Comparison of ENCODE assay signal across 8 cellular contexts in the genomic region with DNA sequence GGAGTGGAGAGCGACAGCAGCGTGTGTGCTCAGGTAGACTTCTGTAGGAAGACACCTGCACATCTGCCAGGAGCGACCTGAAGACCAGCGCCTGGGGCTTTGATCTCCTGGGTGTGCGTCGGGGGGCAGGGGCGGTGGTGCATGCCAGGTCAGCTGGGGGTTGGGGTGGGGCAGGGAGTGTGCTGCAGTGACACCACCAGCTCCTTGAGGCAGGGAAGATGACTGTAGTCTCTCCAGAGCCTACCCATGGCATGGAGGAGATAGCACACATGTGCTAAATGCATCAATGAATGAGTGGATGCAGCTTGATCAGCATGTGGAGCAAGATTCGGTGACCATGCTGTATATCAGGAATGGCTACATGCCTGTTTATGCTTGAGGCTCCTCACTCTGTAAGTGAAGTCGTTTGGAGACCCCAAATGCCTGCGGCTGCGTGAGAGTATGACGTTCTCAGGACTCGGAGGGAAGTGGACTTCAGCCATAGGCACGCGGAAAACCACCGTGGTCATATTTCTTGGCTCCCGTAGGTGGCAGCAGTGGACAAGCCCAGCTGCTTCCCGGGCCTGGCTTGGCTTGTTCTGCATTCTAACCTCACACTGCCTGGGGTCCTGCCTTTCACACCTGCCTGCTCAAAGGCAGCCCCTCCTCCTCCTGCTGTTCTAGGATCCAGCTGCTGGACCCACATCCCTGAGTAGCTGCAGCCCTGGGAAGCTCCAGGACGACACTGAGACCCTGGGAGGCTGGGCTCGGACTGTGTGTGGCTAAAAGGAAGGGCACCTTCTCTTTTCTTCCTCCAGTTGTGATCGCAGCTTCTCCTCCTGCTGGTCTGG. TPM values are rescaled to one million over a fixed set of nuclear protein-coding genes. Genes with fewer than 3 reads are reported as not detected.
DNase-seq lines count a peak whose midpoint lies in the region; TF ChIP-seq lines count a peak whose summit lies in the region.

No MANE protein-coding gene starts in this region.

- DNase-seq in AG04449 (ENCODE audit: low read depth, low spot score) (no peak), GM13977 (ENCODE audit: low spot score) (peak; percentile 79), HS-5 (ENCODE audit: low read depth) (peak; percentile 15), NOMO-1 (lab: John Stamatoyannopoulos, UW; ENCODE audit: unreplicated experiment in 2 of 2) (peak; percentile 73 to 80), foreskin fibroblast (peak; percentile 63 to 85), neural progenitor cell (ENCODE audit: low spot score) (peak; percentile 86), thyroid gland (peak; percentile 69 to 70)
- peak; percentile 66 for DNase-seq in activated T-cell treated with anti-CD3 and anti-CD28 coated beads, Interleukin-2, amount 50 U/mL, for 24 hours

- H3F3A ChIP-seq in neural progenitor cell (ENCODE audit: low read depth), result peaks cover 8% of the 10 kb centered on the region

- H3K4me3 ChIP-seq in AG04449 (ENCODE audit: low read depth, low read length) (peak overlapping the region; percentile 13; the same call in 1 of the 2 replicates), foreskin fibroblast (ENCODE audit: low read depth in 1 of 2, low read length in 2 of 2) (no peak overlapping the region), neural progenitor cell (no peak overlapping the region), thyroid gland (replicated peaks in 1 of 3) (no peak overlapping the region)

- no peaks in the 10 kb centered on the region for H3K9me3 ChIP-seq in neural progenitor cell (ENCODE audit: low read depth)
- no peaks in the 10 kb centered on the region for H3K9me3 ChIP-seq in thyroid gland

- no peaks in the 10 kb centered on the region for H3K36me3 ChIP-seq in neural progenitor cell
- H3K36me3 ChIP-seq in thyroid gland, result no peaks in the 10 kb centered on the region

- H3K27me3 ChIP-seq in neural progenitor cell, result no peaks in the 10 kb centered on the region
- no peaks in the 10 kb centered on the region for H3K27me3 ChIP-seq in thyroid gland

- H3K4me2 ChIP-seq in neural progenitor cell, result peak overlapping the region; percentile 27

- H3K27ac ChIP-seq in neural progenitor cell, result no peak overlapping the region
- H3K27ac ChIP-seq in thyroid gland, result no peak overlapping the region

- no peaks in the 10 kb centered on the region for H3K79me2 ChIP-seq in neural progenitor cell (ENCODE audit: low read depth)

- in situ Hi-C loops in GM13977 (cut with MboI; ENCODE audit: low pct_unique_long_range_greater_than_20kb, low sequenced_read_pairs, unreplicated experiment), result no loop called here

- H3K4me3 Mint-ChIP-seq in activated T-cell treated with anti-CD3 and anti-CD28 coated beads, Interleukin-2, amount 50 U/mL, for 24 hours, result no peak overlapping the region
- H3K4me3 Mint-ChIP-seq in neural progenitor cell, result no peak overlapping the region

- no peak for TF ChIP-seq POLR2A in thyroid gland (IDR thresholded peaks at IDR 0.05)

- 33 to 34% methylated on average over 21 of the region's 21 CpGs for WGBS in thyroid gland, 2 donors

- H3K4me1 Mint-ChIP-seq in activated T-cell treated with anti-CD3 and anti-CD28 coated beads, Interleukin-2, amount 50 U/mL, for 24 hours (ENCODE audit: low read depth), result peaks cover 3% of the 10 kb centered on the region
- peaks cover 21% of the 10 kb centered on the region for H3K4me1 Mint-ChIP-seq in neural progenitor cell

- CTCF ChIA-PET in AG04449 (lab: Yijun Ruan, JAX), result interaction anchor here (0.6 to 8.2 kb wide), 20 partner anchors 8 to 1666 kb away, joined by 3 to 40 read pairs (median 4); no protein-coding TSS in a partner anchor

- H3K36me3 Mint-ChIP-seq in activated T-cell treated with anti-CD3 and anti-CD28 coated beads, Interleukin-2, amount 50 U/mL, for 24 hours (ENCODE audit: low read depth), result no peaks in the 10 kb centered on the region
- H3K36me3 Mint-ChIP-seq in neural progenitor cell, result no peaks in the 10 kb centered on the region

- POLR2A ChIA-PET in AG04449 (lab: Yijun Ruan, JAX), result interaction anchor here (0.5 kb wide), 1 partner anchor 532 kb away, joined by 4 read pairs; no protein-coding TSS in a partner anchor

- no peak overlapping the region for H3K9ac ChIP-seq in neural progenitor cell

- H3K9me3 Mint-ChIP-seq in activated T-cell treated with anti-CD3 and anti-CD28 coated beads, Interleukin-2, amount 50 U/mL, for 24 hours, result no peaks in the 10 kb centered on the region
- no peaks in the 10 kb centered on the region for H3K9me3 Mint-ChIP-seq in neural progenitor cell

- H3K27me3 Mint-ChIP-seq in activated T-cell treated with anti-CD3 and anti-CD28 coated beads, Interleukin-2, amount 50 U/mL, for 24 hours, result peaks cover 25% of the 10 kb centered on the region
- H3K27me3 Mint-ChIP-seq in neural progenitor cell (ENCODE audit: insufficient read depth, low read depth), result peaks cover 5% of the 10 kb centered on the region

- no peak overlapping the region for H3K27ac Mint-ChIP-seq in activated T-cell treated with anti-CD3 and anti-CD28 coated beads, Interleukin-2, amount 50 U/mL, for 24 hours
- H3K27ac Mint-ChIP-seq in neural progenitor cell, result no peak overlapping the region

- intact Hi-C loops in thyroid gland (cut with DNase I), result loop anchor here (10.0 kb wide), 1 partner anchor 433 kb away; a partner anchor contains a TSS

- peaks cover 4% of the 10 kb centered on the region for H4K20me1 ChIP-seq in neural progenitor cell (ENCODE audit: low read depth)

- H3K4me1 ChIP-seq in neural progenitor cell (peaks cover under 1% of the 10 kb centered on the region), thyroid gland (peaks cover 0 to 13% of the 10 kb centered on the region in 2 donors)

- peak overlapping the region; percentile 76 for H2AFZ ChIP-seq in neural progenitor cell (replicated peaks)

- TF ChIP-seq CTCF in AG04449 (IDR thresholded peaks at IDR 0.05; ENCODE audit: insufficient read depth, low read length, missing control alignments), result peak; percentile 85
- TF ChIP-seq CTCF in GM13977 (IDR thresholded peaks at IDR 0.05; ENCODE audit: extremely low read depth, insufficient read depth, missing control alignments), result peak; percentile 89
- TF ChIP-seq CTCF in foreskin fibroblast (IDR thresholded peaks at IDR 0.05; ENCODE audit: low read depth, low read length), result peak; percentile 78
- TF ChIP-seq CTCF in neural progenitor cell (IDR thresholded peaks at IDR 0.05), result peak; percentile 69
- TF ChIP-seq CTCF in thyroid gland (IDR thresholded peaks at IDR 0.05), result peak; percentile 44 to 90 (median 75)

RNA-seq across cellular contexts. Expression of a gene that starts 39.4 kb away (rescaled TPM):
- total RNA-seq in neural progenitor cell (ENCODE audit: low replicate concordance), result not detected in 2 replicates
- total RNA-seq in thyroid gland, result under 1 TPM in 1 of 4 donors, not detected in 3; 0.88 TPM

RNA-seq across cellular contexts. Expression of a gene that starts 47.7 kb away (rescaled TPM):
- total RNA-seq in neural progenitor cell (ENCODE audit: low replicate concordance), result 0.87 TPM in 1 of 2 replicates, not detected in the other
- 10 to 100 TPM in 1 of 4 donors, 1 to 10 TPM in 3; 1.1 to 11.5 (median 4.5) TPM for total RNA-seq in thyroid gland
